1 cellular context compared by ENCODE assay signal in the genomic region with DNA sequence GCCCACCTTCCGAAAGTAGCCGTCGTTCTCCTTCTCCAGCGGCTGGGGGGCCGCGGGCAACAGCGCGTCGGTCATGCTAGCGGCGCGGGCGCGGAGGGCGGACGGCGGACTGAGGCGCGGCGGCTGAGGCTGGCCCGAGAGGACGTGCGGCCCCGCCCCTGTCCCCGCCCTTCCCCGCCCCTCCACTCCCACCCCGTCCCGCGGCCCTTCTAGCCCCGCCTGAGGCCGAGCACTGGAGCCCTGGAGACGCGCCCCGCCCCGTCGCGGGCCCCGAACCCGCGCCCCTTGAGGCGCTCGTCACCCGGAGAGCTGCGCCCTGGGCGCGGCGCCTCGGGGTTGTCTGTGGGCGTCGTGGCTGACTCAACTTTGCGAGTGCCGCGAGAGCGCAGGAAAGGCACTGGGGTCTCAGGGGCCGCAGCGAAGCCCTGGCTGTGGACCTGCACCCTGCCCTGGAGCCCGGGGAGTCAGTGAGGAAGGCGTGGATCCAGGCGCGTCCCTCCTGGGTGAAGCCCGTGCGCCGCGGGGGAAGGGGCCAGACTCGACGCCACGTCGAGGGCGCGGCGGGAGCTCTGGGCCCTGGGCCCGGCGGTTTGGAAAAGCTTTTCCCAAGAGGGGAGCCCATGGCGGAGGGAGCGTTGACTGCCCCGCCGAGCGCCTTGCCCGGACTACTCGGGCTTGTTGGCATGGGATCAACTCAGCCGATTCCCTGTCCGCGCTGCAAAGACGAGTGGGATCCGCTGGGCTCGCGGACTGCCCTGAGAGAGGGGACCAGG.
A peak's percentile ranks its signal among the peaks of the same experiment; 100 is the strongest.
TF ChIP-seq lines count a peak whose summit lies in the region.

A gene (minus strand): TSS at position 111 of the 773 bp plus-strand sequence. CDS start 36 bp downstream, at position 75.

TF ChIP-seq in K562, 482 proteins besides CTCF, POLR2A, EP300 and RAD21 (continued from another document):
- TF ChIP-seq, protein P1, sequence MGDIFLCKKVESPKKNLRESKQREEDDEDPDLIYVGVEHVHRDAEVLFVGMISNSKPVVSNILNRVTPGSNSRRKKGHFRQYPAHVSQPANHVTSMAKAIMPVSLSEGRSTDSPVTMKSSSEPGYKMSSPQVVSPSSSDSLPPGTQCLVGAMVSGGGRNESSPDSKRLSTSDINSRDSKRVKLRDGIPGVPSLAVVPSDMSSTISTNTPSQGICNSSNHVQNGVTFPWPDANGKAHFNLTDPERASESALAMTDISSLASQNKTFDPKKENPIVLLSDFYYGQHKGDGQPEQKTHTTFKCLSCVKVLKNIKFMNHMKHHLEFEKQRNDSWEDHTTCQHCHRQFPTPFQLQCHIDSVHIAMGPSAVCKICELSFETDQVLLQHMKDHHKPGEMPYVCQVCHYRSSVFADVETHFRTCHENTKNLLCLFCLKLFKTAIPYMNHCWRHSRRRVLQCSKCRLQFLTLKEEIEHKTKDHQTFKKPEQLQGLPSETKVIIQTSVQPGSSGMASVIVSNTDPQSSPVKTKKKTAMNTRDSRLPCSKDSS (IDR thresholded peaks at IDR 0.05; ENCODE audit: low read depth, partially characterized antibody), result no peak
- TF ChIP-seq HDAC6 (IDR thresholded peaks at IDR 0.05; ENCODE audit: low read depth, low read length) (0 out of 2 replicates have a peak, but pooled peaks have one; percentile 12), RB1 (IDR thresholded peaks at IDR 0.05; ENCODE audit: low read depth) (peak; percentile 71; the same call in 1 of the 2 replicates), CXXC5 (CRISPR knock-in tag; IDR thresholded peaks at IDR 0.05) (peak; percentile 37), TAF1 (IDR thresholded peaks at IDR 0.05; ENCODE audit: control insufficient read depth, extremely low read depth, insufficient read depth, low read length, severe bottlenecking) (peak; percentile 46), MAZ (CRISPR knock-in tag; conservative IDR thresholded peaks at IDR 0.05 in 1 of 2, IDR thresholded peaks at IDR 0.05 in 1 of 2) (0 out of 4 replicates have a peak, but pooled peaks of 1 of the 2 experiments have one; percentile 52), HMGN3 (IDR thresholded peaks at IDR 0.05; ENCODE audit: borderline replicate concordance, extremely low read depth, insufficient read length, low read depth, low read length) (no peak), ERF (CRISPR knock-in tag; IDR thresholded peaks at IDR 0.05) (no peak), RBFOX2 (IDR thresholded peaks at IDR 0.05; ENCODE audit: low read depth, low read length) (peak; percentile 59), CTBP1 (IDR thresholded peaks at IDR 0.05; ENCODE audit: borderline replicate concordance) (peak; percentile 75), NFIC (IDR thresholded peaks at IDR 0.05) (peak; percentile 59), TBP (optimal IDR thresholded peaks at IDR 0.05; ENCODE audit: low read depth, low read length) (peak; percentile 43), BHLHE40 (IDR thresholded peaks at IDR 0.05; ENCODE audit: low read length) (no peak), KDM5B (IDR thresholded peaks at IDR 0.05; ENCODE audit: insufficient replicate concordance, low read depth, low read length) (peak; percentile 30), CHD2 (IDR thresholded peaks at IDR 0.05; ENCODE audit: low read depth, low read length) (peak; percentile 29; the same call in 1 of the 2 replicates), POLR2G (IDR thresholded peaks at IDR 0.05; ENCODE audit: low read depth, low read length) (peak; percentile 76), CREB1 (IDR thresholded peaks at IDR 0.05) (no peak), CREB1 (CRISPR knock-in tag; IDR thresholded peaks at IDR 0.05) (no peak), CC2D1A (IDR thresholded peaks at IDR 0.05) (no peak), ELF2 (CRISPR knock-in tag; IDR thresholded peaks at IDR 0.05) (no peak), MTA3 (IDR thresholded peaks at IDR 0.05; ENCODE audit: borderline replicate concordance) (peak; percentile 54; the same call in 1 of the 2 replicates), SMAD4 (CRISPR knock-in tag; conservative IDR thresholded peaks at IDR 0.05) (0 out of 2 replicates have a peak, but pooled peaks have one; percentile 20), ZFX (CRISPR knock-in tag; IDR thresholded peaks at IDR 0.05) (no peak), HDGF (IDR thresholded peaks at IDR 0.05) (no peak), YY1 (IDR thresholded peaks at IDR 0.05; ENCODE audit: borderline replicate concordance in 1 of 3, control insufficient read depth in 1 of 3, extremely low read depth in 1 of 3, insufficient read depth in 3 of 3, insufficient read length in 1 of 3, insufficient replicate concordance in 2 of 3, low read depth in 1 of 3, low read length in 2 of 3) (peak in 1 of 3 experiments; percentile 12)
- TF ChIP-seq, protein P2, sequence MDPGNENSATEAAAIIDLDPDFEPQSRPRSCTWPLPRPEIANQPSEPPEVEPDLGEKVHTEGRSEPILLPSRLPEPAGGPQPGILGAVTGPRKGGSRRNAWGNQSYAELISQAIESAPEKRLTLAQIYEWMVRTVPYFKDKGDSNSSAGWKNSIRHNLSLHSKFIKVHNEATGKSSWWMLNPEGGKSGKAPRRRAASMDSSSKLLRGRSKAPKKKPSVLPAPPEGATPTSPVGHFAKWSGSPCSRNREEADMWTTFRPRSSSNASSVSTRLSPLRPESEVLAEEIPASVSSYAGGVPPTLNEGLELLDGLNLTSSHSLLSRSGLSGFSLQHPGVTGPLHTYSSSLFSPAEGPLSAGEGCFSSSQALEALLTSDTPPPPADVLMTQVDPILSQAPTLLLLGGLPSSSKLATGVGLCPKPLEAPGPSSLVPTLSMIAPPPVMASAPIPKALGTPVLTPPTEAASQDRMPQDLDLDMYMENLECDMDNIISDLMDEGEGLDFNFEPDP (CRISPR knock-in tag; IDR thresholded peaks at IDR 0.05), result no peak
- TF ChIP-seq, protein P3, sequence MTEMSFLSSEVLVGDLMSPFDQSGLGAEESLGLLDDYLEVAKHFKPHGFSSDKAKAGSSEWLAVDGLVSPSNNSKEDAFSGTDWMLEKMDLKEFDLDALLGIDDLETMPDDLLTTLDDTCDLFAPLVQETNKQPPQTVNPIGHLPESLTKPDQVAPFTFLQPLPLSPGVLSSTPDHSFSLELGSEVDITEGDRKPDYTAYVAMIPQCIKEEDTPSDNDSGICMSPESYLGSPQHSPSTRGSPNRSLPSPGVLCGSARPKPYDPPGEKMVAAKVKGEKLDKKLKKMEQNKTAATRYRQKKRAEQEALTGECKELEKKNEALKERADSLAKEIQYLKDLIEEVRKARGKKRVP (CRISPR knock-in tag; IDR thresholded peaks at IDR 0.05), result no peak
- TF ChIP-seq, protein P4, sequence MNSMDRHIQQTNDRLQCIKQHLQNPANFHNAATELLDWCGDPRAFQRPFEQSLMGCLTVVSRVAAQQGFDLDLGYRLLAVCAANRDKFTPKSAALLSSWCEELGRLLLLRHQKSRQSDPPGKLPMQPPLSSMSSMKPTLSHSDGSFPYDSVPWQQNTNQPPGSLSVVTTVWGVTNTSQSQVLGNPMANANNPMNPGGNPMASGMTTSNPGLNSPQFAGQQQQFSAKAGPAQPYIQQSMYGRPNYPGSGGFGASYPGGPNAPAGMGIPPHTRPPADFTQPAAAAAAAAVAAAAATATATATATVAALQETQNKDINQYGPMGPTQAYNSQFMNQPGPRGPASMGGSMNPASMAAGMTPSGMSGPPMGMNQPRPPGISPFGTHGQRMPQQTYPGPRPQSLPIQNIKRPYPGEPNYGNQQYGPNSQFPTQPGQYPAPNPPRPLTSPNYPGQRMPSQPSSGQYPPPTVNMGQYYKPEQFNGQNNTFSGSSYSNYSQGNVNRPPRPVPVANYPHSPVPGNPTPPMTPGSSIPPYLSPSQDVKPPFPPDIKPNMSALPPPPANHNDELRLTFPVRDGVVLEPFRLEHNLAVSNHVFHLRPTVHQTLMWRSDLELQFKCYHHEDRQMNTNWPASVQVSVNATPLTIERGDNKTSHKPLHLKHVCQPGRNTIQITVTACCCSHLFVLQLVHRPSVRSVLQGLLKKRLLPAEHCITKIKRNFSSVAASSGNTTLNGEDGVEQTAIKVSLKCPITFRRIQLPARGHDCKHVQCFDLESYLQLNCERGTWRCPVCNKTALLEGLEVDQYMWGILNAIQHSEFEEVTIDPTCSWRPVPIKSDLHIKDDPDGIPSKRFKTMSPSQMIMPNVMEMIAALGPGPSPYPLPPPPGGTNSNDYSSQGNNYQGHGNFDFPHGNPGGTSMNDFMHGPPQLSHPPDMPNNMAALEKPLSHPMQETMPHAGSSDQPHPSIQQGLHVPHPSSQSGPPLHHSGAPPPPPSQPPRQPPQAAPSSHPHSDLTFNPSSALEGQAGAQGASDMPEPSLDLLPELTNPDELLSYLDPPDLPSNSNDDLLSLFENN (IDR thresholded peaks at IDR 0.05; ENCODE audit: low read depth in 2 of 2, low read length in 2 of 2), result no peak
- TF ChIP-seq, protein P5, sequence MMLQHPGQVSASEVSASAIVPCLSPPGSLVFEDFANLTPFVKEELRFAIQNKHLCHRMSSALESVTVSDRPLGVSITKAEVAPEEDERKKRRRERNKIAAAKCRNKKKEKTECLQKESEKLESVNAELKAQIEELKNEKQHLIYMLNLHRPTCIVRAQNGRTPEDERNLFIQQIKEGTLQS (IDR thresholded peaks at IDR 0.05), result no peak
- TF ChIP-seq, protein P5 (CRISPR knock-in tag; conservative IDR thresholded peaks at IDR 0.05), result no peak
